Comparison of ENCODE assay signal across 11 cellular contexts in the genomic region with DNA sequence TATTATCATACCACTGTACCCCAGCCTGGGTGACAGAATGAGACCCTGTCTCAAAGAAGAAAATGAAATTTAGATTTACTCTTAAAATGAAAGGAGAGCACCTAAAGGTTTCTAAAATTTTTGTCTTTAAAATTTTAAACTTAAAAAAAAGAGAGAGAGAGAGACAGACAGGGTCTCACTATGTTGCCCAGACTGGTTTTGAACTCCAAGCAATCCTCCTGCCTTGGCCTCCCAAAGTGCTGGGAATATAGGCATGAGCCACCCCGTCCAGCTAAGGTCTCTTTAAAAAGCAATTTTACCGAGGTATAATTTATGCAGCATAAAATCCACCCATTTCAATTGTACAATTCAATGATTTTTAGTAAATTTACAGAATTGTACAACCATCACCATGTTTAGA. TPM values are rescaled to one million over a fixed set of nuclear protein-coding genes. Genes with fewer than 3 reads are reported as not detected.
A peak's percentile ranks its signal among the peaks of the same experiment; 100 is the strongest.
DNase-seq lines count a peak whose midpoint lies in the region; ATAC-seq, FAIRE-seq and TF ChIP-seq lines count a peak whose summit lies in the region.
"Had no signal": no experiment of that assay in that cellular context is flagged by ENCODE, and none has a peak within 500 bp of the region (broad histone marks: within the 10 kb centered on the region; RNA-seq: fewer than 3 reads in every experiment).

No MANE protein-coding gene starts in this region.

- H3K27me3 ChIP-seq in BLaER1 treated with 17β-estradiol and CSF1 and Interleukin-3, amounts not matched to agents 10 nM and 100 nM: no peaks in the 10 kb centered on the region
- H3K27me3 ChIP-seq in HL-60 (ENCODE audit: insufficient read depth, poor library complexity, severe bottlenecking): no peaks in the 10 kb centered on the region
- no peaks in the 10 kb centered on the region for H3K27me3 ChIP-seq in GM12878 (replicated peaks in 1 of 2; ENCODE audit: control insufficient read depth in 2 of 2, insufficient read depth in 2 of 2, low read length in 1 of 2)
- H3K27me3 ChIP-seq in H9 (ENCODE audit: insufficient read depth, low read length): no peaks in the 10 kb centered on the region

- TF ChIP-seq EP300 in GM12878 (IDR thresholded peaks at IDR 0.05; ENCODE audit: borderline replicate concordance in 1 of 2, control insufficient read depth in 1 of 2, low read depth in 2 of 2, low read length in 2 of 2): no peak

- H3K4me3 ChIP-seq in BLaER1 treated with 17β-estradiol and CSF1 and Interleukin-3, amounts not matched to agents 10 nM and 100 nM: no peak overlapping the region
- H3K4me3 ChIP-seq in HL-60 (replicated peaks; ENCODE audit: insufficient read depth, low read length) (no peak overlapping the region), GM12878 (peak overlapping the region; percentile 24; the same call in 1 of the 2 replicates)

- no peak for TF ChIP-seq RAD21 in GM12878 (IDR thresholded peaks at IDR 0.05; ENCODE audit: insufficient read depth, low read depth, low read length)

- H3K36me3 Mint-ChIP-seq in nephron (ENCODE audit: low read depth) (no peaks in the 10 kb centered on the region), H9 (ENCODE audit: insufficient read depth in 1 of 3, low read depth in 3 of 3) (no peaks in the 10 kb centered on the region)

- no peak overlapping the region for H2BK5ac ChIP-seq in H9 (ENCODE audit: insufficient read length, low read length)

- H3K9ac ChIP-seq in BLaER1 treated with 17β-estradiol and CSF1 and Interleukin-3, amounts not matched to agents 10 nM and 100 nM: peak overlapping the region in 3 of 11 experiments; percentile 7 to 42 (median 11); a peak in 4 of 22 replicates
- H3K9ac ChIP-seq in GM12878 (ENCODE audit: control insufficient read depth, insufficient read depth, low read length) (no peak overlapping the region), H9 (ENCODE audit: extremely low read depth, insufficient read length, low read length) (no peak overlapping the region)

- H3K27me3 Mint-ChIP-seq in nephron (ENCODE audit: low read depth): no peaks in the 10 kb centered on the region
- no peaks in the 10 kb centered on the region for H3K27me3 Mint-ChIP-seq in H9 (ENCODE audit: low read depth)

- POLR2A ChIA-PET in GM12878 (lab: Charles Lee): interaction anchor here (3.2 to 14.9 kb wide), 3 partner anchors 14 to 32 kb away, joined by 28 to 329 read pairs (median 246); partner anchors contain the start of gene ILRUN

- H3K4ac ChIP-seq in H9 (ENCODE audit: low read depth, low read length): no peak overlapping the region

- H3K18ac ChIP-seq in H9 (ENCODE audit: insufficient read length, low read depth, low read length): no peak overlapping the region

- WGBS in GM12878 (ENCODE audit: insufficient coverage, insufficient replicate concordance, low lambda C conversion rate, missing lambda C conversion rate): 55% methylated on average over 2 of the region's 2 CpGs
- no CpG with 5 or more reads among the region's 2 CpGs for WGBS in H9 (ENCODE audit: extremely low coverage, insufficient read length, low lambda C conversion rate)

- SMC1A ChIA-PET in GM12878 (lab: Charles Lee; ENCODE audit: uncharacterized antibody, unreplicated experiment): interaction anchor here (2.0 to 4.8 kb wide), 4 partner anchors 7 to 24 kb away, joined by 6 to 32 read pairs (median 20); no protein-coding TSS in a partner anchor

- no peak for TF ChIP-seq POLR2A in GM12878 (IDR thresholded peaks at IDR 0.05; ENCODE audit: low read depth, low read length)

- no peak for DNase-seq in HL-60 (ENCODE audit: low read depth in 1 of 2, low spot score in 1 of 2)
- DNase-seq in GM12878 (ENCODE audit: low read depth, low spot score): no peak
- no peak for DNase-seq in H9
- DNase-seq: NCI-H2171; stimulated activated CD4-positive, alpha-beta T cell treated with anti-CD3 and anti-CD28 coated beads, Interleukin-2, amount 100 ng/mL, for 24 hours had no signal

- H4K91ac ChIP-seq in H9 (ENCODE audit: insufficient read length, low read depth, low read length): no peak overlapping the region

- no peak overlapping the region for H2BK20ac ChIP-seq in H9 (ENCODE audit: low read depth, low read length, poor library complexity, severe bottlenecking)

- in situ Hi-C loops in GM12878 (cut with MboI): loop anchor here (25.0 kb wide), 2 partner anchors 1601 to 1701 kb away; partner anchors contain the start of genes BRD2, HLA-DMA and HLA-DPA1

- no peak overlapping the region for H2BK12ac ChIP-seq in H9 (ENCODE audit: insufficient read length, low read depth, low read length)

- H3K9me3 Mint-ChIP-seq in nephron (no peaks in the 10 kb centered on the region), H9 (no peaks in the 10 kb centered on the region)

- no peak overlapping the region for H2AK5ac ChIP-seq in H9 (ENCODE audit: insufficient read length, low read length)

- H2BK15ac ChIP-seq in H9 (ENCODE audit: low read depth, low read length): no peak overlapping the region

- H3K4me3 Mint-ChIP-seq in nephron (no peak overlapping the region), H9 (no peak overlapping the region)

- CTCF ChIA-PET in GM12878 (lab: Yijun Ruan, JAX): interaction anchor here (0.6 to 3.9 kb wide), 5 partner anchors 10 to 444 kb away, joined by 3 to 15 read pairs (median 4); no protein-coding TSS in a partner anchor

- H4K20me1 ChIP-seq in BLaER1 treated with 17β-estradiol and CSF1 and Interleukin-3, amounts not matched to agents 10 nM and 100 nM: peaks cover 0 to 40% (median 0%) of the 10 kb centered on the region in 11 experiments; a peak in 7 of 22 replicates
- H4K20me1 ChIP-seq in GM12878 (ENCODE audit: control insufficient read depth, insufficient read depth): no peaks in the 10 kb centered on the region
- no peaks in the 10 kb centered on the region for H4K20me1 ChIP-seq in H9 (ENCODE audit: control insufficient read depth, insufficient read depth, insufficient read length)

- TF ChIP-seq CTCF in HL-60 (IDR thresholded peaks at IDR 0.05; ENCODE audit: insufficient read depth, low read length) (no peak), GM12878 (IDR thresholded peaks at IDR 0.05 in 2 of 3, conservative IDR thresholded peaks at IDR 0.05 in 1 of 3; ENCODE audit: control insufficient read depth in 2 of 3, extremely low read depth in 1 of 3, insufficient read depth in 1 of 3, low read depth in 3 of 3, low read length in 3 of 3) (no peak), nephron (IDR thresholded peaks at IDR 0.05; ENCODE audit: unreplicated experiment in 3 of 3) (no peak), H9 (conservative IDR thresholded peaks at IDR 0.05) (no peak)

- peaks cover 0 to 15% (median 4%) of the 10 kb centered on the region in 11 experiments; a peak in 5 of 22 replicates for H3K36me3 ChIP-seq in BLaER1 treated with 17β-estradiol and CSF1 and Interleukin-3, amounts not matched to agents 10 nM and 100 nM
- H3K36me3 ChIP-seq in GM12878 (ENCODE audit: control insufficient read depth in 2 of 2, insufficient read depth in 2 of 2, low read length in 1 of 2): no peaks in the 10 kb centered on the region

- no peak overlapping the region for H2AFZ ChIP-seq in GM12878 (ENCODE audit: control insufficient read depth, low read depth, low read length)
- H2AFZ ChIP-seq in H9 (ENCODE audit: low read length): no peak overlapping the region

- RAD21 ChIA-PET in GM12878 (lab: Charles Lee; ENCODE audit: unreplicated experiment): interaction anchor here (1.3 to 4.0 kb wide), 4 partner anchors 7 to 128 kb away, joined by 3 to 28 read pairs (median 23); partner anchors contain the start of gene BLTP3A

- peaks cover 11% of the 10 kb centered on the region for H3K79me1 ChIP-seq in H9 (ENCODE audit: insufficient read depth, low read depth, low read length, poor library complexity, severe bottlenecking)

- no peak overlapping the region for H2BK120ac ChIP-seq in H9 (ENCODE audit: low read depth, low read length, poor library complexity, severe bottlenecking)

- no peak overlapping the region for H3K23ac ChIP-seq in H9 (ENCODE audit: insufficient read length, low read depth, low read length)

- no peaks in the 10 kb centered on the region for H3K23me2 ChIP-seq in H9 (ENCODE audit: insufficient read length, low read depth, low read length, poor library complexity, severe bottlenecking)

- H4K5ac ChIP-seq in H9 (ENCODE audit: insufficient read length, low read depth, low read length): no peak overlapping the region

- no peak overlapping the region for H3K14ac ChIP-seq in H9 (ENCODE audit: insufficient read depth, low read length)

- peaks cover 89% of the 10 kb centered on the region for H3K79me2 ChIP-seq in GM12878 (ENCODE audit: control insufficient read depth, insufficient read depth, low read length)
- H3K79me2 ChIP-seq in H9 (ENCODE audit: insufficient read depth, low read length): peaks cover 3% of the 10 kb centered on the region; the same call in 1 of the 2 replicates

- H3K4me1 ChIP-seq in BLaER1 treated with 17β-estradiol and CSF1 and Interleukin-3, amounts not matched to agents 10 nM and 100 nM: peaks cover 20 to 92% (median 47%) of the 10 kb centered on the region in 10 experiments
- H3K4me1 ChIP-seq in GM12878 (ENCODE audit: control insufficient read depth, insufficient read depth, low read length): peaks cover 58% of the 10 kb centered on the region
- peaks cover 2% of the 10 kb centered on the region; the same call in 1 of the 2 replicates for H3K4me1 ChIP-seq in H9 (ENCODE audit: insufficient read depth, low read length)

- H4K8ac ChIP-seq in H9 (replicated peaks; ENCODE audit: insufficient read length, low read depth, low read length): no peak overlapping the region

- no peak overlapping the region for H3K56ac ChIP-seq in H9 (ENCODE audit: insufficient read length, low read depth, low read length)

- ATAC-seq in GM12878: no peak
- no peak for ATAC-seq in GM18867 (IDR thresholded peaks at IDR 0.05; ENCODE audit: unreplicated experiment)
- ATAC-seq in GM18907 (IDR thresholded peaks at IDR 0.05; ENCODE audit: unreplicated experiment): no peak
- no peak for ATAC-seq in HG02571 (IDR thresholded peaks at IDR 0.05; ENCODE audit: unreplicated experiment)

- peak overlapping the region; percentile 66 to 85 (median 79); a peak in 18 of 22 replicates for H3K27ac ChIP-seq in BLaER1 treated with 17β-estradiol and CSF1 and Interleukin-3, amounts not matched to agents 10 nM and 100 nM
- H3K27ac ChIP-seq in HL-60 (replicated peaks): peak overlapping the region; percentile 72
- H3K27ac ChIP-seq in GM12878 (ENCODE audit: control insufficient read depth, insufficient read depth): peak overlapping the region; percentile 84
- H3K27ac ChIP-seq in H9 (ENCODE audit: insufficient read length, low read depth, low read length): no peak overlapping the region

- H3K4me1 Mint-ChIP-seq in nephron: peaks cover 17% of the 10 kb centered on the region
- H3K4me1 Mint-ChIP-seq in H9: peaks cover 20 to 32% of the 10 kb centered on the region in 2 experiments

- no peak for FAIRE-seq in GM12878 (lab: Jason Lieb, UNC)
- FAIRE-seq: colon had no signal

- intact Hi-C loops in GM12878 (cut with micrococcal nuclease; ENCODE audit: unreplicated experiment): no loop called here

- BruUV-seq in GM12878 (replicated peaks; lab: Mats Ljungman, UMichigan): no TSS peak

- peaks cover 0 to 11% (median 0%) of the 10 kb centered on the region in 11 experiments; a peak in 2 of 22 replicates for H3K9me3 ChIP-seq in BLaER1 treated with 17β-estradiol and CSF1 and Interleukin-3, amounts not matched to agents 10 nM and 100 nM (replicated peaks in 1 of 11)
- peaks cover 2% of the 10 kb centered on the region; the same call in 2 of the 3 replicates for H3K9me3 ChIP-seq in GM12878 (replicated peaks; ENCODE audit: control insufficient read depth, insufficient read depth, low read length)
- H3K9me3 ChIP-seq in H9 (ENCODE audit: control insufficient read depth, low read depth, low read length): no peaks in the 10 kb centered on the region

- peak overlapping the region in 7 of 11 experiments; percentile 63 to 96 (median 82); a peak in 14 of 22 replicates for H3K4me2 ChIP-seq in BLaER1 treated with 17β-estradiol and CSF1 and Interleukin-3, amounts not matched to agents 10 nM and 100 nM
- H3K4me2 ChIP-seq in GM12878 (ENCODE audit: control insufficient read depth, insufficient read depth): peak overlapping the region; percentile 75; the same call in 1 of the 2 replicates
- H3K4me2 ChIP-seq in H9 (ENCODE audit: insufficient read depth, insufficient read length, low read length): no peak overlapping the region

- H3K27ac Mint-ChIP-seq in nephron (peak overlapping the region; percentile 17 to 48 (median 23)), H9 (peak overlapping the region in 1 of 3 experiments; percentile 27; a peak in 1 of 7 replicates)

- H3T11ph ChIP-seq in H9 (ENCODE audit: low read length): no peak overlapping the region

RNA-seq across cellular contexts. Expression of gene ILRUN, which starts 33.2 kb away (rescaled TPM):
- 62.6 and 68.7 TPM in 2 replicates for total RNA-seq in GM12878 (2013; cell fraction: nucleolus; rRNA removed)
- total RNA-seq in GM12878 (2014; rRNA removed) (45.5 and 47.0 TPM in 2 replicates), GM12878 (2014; rRNA removed; fragmentation: Illumina TruSeq; extraction: Trizol) (55.5 and 56.2 TPM in 2 replicates), GM12878 (2021) (83.9 and 85.0 TPM in 2 replicates), H9 (2021) (63.7 and 64.6 TPM in 2 replicates)
- 59.5 TPM for polyA plus RNA-seq in GM12878 (2011; ENCODE audit: low read depth)
- polyA plus RNA-seq in GM12878 (2011; rRNA removed) (82.3 and 114 TPM in 2 replicates), GM12878 (2014; fragmentation: Illumina TruSeq; extraction: Trizol) (69.6 and 79.9 TPM in 2 replicates), GM12878 (2014; fragmentation: Nextera tagmentation; extraction: Ambion mirVana) (10 to 100 TPM; 21.0 to 27.2 TPM), GM12878 (2014; rRNA removed) (48.2 and 52.4 TPM in 2 replicates), GM12878 (2016; fragmentation: Nextera tagmentation; extraction: Ambion mirVana) (10 to 100 TPM; 30.2 to 34.1 TPM)
- polyA plus RNA-seq in GM12878 (2011; cell fraction: cytosol; rRNA removed): 72.5 and 86.5 TPM in 2 replicates
- 31.9 and 38.5 TPM in 2 replicates for polyA plus RNA-seq in GM12878 (2011; cell fraction: nucleus; rRNA removed)
- 76.8 and 76.9 TPM in 2 replicates for polyA plus RNA-seq in GM12878 (2012)
- 137 and 147 TPM in 2 replicates for polyA minus RNA-seq in GM12878 (2011; rRNA and poly(A)+ RNA removed)
- 47.6 and 51.2 TPM in 2 replicates for polyA minus RNA-seq in GM12878 (2011; cell fraction: cytosol; rRNA and poly(A)+ RNA removed)
- 22.5 and 34.1 TPM in 2 replicates for polyA minus RNA-seq in GM12878 (2011; cell fraction: nucleus; rRNA and poly(A)+ RNA removed)
